ENCODE assay signal across 14 cellular contexts in genomic region chrX:140034916-140035315, GRCh38.
DNase-seq lines count a peak whose midpoint lies in the region.
"Had no signal": no experiment of that assay in that cellular context is flagged by ENCODE, and none has a peak within 500 bp of the region (broad histone marks: within the 10 kb centered on the region; RNA-seq: fewer than 3 reads in every experiment).

No MANE protein-coding gene starts in this region.

- H3K36me3 Mint-ChIP-seq in T-helper 2 cell treated with Interferon-gamma antibody and Interleukin-4, amounts not matched to agents 5 μg/mL and 100 μg/mL, for 36 hours (ENCODE audit: low read depth), result no peaks in the 10 kb centered on the region

- no peaks in the 10 kb centered on the region for H3K4me1 Mint-ChIP-seq in T-helper 2 cell treated with Interferon-gamma antibody and Interleukin-4, amounts not matched to agents 5 μg/mL and 100 μg/mL, for 36 hours (ENCODE audit: low read depth)

- no peaks in the 10 kb centered on the region for H3K27me3 Mint-ChIP-seq in T-helper 2 cell treated with Interferon-gamma antibody and Interleukin-4, amounts not matched to agents 5 μg/mL and 100 μg/mL, for 36 hours (ENCODE audit: low read depth)

- H3K4me3 Mint-ChIP-seq in T-helper 2 cell treated with Interferon-gamma antibody and Interleukin-4, amounts not matched to agents 5 μg/mL and 100 μg/mL, for 36 hours, result no peak overlapping the region

- H3K9me3 Mint-ChIP-seq in T-helper 2 cell treated with Interferon-gamma antibody and Interleukin-4, amounts not matched to agents 5 μg/mL and 100 μg/mL, for 36 hours, result no peaks in the 10 kb centered on the region

- no peak overlapping the region for H3K27ac Mint-ChIP-seq in T-helper 2 cell treated with Interferon-gamma antibody and Interleukin-4, amounts not matched to agents 5 μg/mL and 100 μg/mL, for 36 hours

- DNase-seq in DMS114 treated with DMSO at 0.1 percent for 48 hours (lab: John Stamatoyannopoulos, UW; ENCODE audit: unreplicated experiment) (peak; percentile 4), HT1080 (ENCODE audit: low read depth) (peak; percentile 2), SKM-1 (lab: John Stamatoyannopoulos, UW; ENCODE audit: unreplicated experiment) (peak; percentile 13), iPS-NIHi7 (ENCODE audit: extremely low spot score) (peak; percentile 50), NCI-H446 treated with DMSO at 0.1 percent for 48 hours (lab: John Stamatoyannopoulos, UW) (no peak), NCI-H1048 (lab: John Stamatoyannopoulos, UW) (no peak)
- no peak for DNase-seq in T-helper 2 cell treated with Interferon-gamma antibody and Interleukin-4, amounts not matched to agents 5 μg/mL and 100 μg/mL, for 36 hours (ENCODE audit: low spot score)
- DNase-seq in activated CD4-positive, alpha-beta T cell treated with anti-CD3 and anti-CD28 coated beads, Interleukin-2, amount 50 U/mL, for 4 hours, result no peak
- DNase-seq: activated CD4-positive, alpha-beta T cell treated with anti-CD3 and anti-CD28 coated beads, Interleukin-2, amount 50 U/mL, for 48 hours; adrenal gland; DMS79; left ventricle myocardium superior; Right ventricle myocardium superior; sigmoid colon had no signal

Comparison
In these comparisons a context has a peak if more than half of its experiments do, and no peak if none do; other contexts are left out.
1. DNase-seq: peak in DMS114 treated with DMSO at 0.1 percent for 48 hours (single experiment), HT1080 (single experiment), SKM-1 (single experiment) and iPS-NIHi7 (single experiment); none in NCI-H446 treated with DMSO at 0.1 percent for 48 hours (single experiment), T-helper 2 cell treated with Interferon-gamma antibody and Interleukin-4, amounts not matched to agents 5 μg/mL and 100 μg/mL, for 36 hours (single experiment), NCI-H1048 (single experiment) and activated CD4-positive, alpha-beta T cell treated with anti-CD3 and anti-CD28 coated beads, Interleukin-2, amount 50 U/mL, for 4 hours (0 of 2).